24 cellular contexts compared by ENCODE assay signal in the genomic region with DNA sequence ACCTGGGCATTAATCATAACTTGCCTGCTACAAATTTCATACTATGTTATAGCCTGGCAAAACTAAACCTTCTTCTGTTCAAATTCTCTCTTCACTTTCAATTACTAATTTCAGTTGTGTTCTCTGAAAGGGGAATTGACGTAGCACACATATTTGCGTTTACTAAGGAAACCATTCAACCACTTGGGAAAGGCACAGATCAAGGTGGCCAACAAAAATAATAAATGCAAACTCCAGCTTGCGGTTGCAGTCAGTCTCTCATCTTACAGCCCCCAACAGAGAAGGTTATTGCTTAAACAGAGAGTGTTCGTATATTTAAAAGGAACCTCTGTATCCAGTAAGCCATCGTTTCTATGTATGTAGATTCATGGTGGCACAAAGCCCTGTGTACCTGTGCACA. TPM values are rescaled to one million over a fixed set of nuclear protein-coding genes. Genes with fewer than 3 reads are reported as not detected.
DNase-seq lines count a peak whose midpoint lies in the region; ATAC-seq and TF ChIP-seq lines count a peak whose summit lies in the region.
"Had no signal": no experiment of that assay in that cellular context is flagged by ENCODE, and none has a peak within 500 bp of the region (broad histone marks: within the 10 kb centered on the region; RNA-seq: fewer than 3 reads in every experiment).

No MANE protein-coding gene starts in this region.

- no peaks in the 10 kb centered on the region for H3F3A ChIP-seq in PC-3 (ENCODE audit: low read length, unreplicated experiment)

- H2AFZ ChIP-seq in OCI-LY7 (ENCODE audit: low read length) = peak overlapping the region; percentile 36; the same call in 1 of the 2 replicates
- H2AFZ ChIP-seq in osteoblast (ENCODE audit: low read length) = no peak overlapping the region
- H2AFZ ChIP-seq in PC-3 (ENCODE audit: low read length) = no peak overlapping the region

- CTCF ChIA-PET in OCI-LY7 (lab: Charles Lee; ENCODE audit: unreplicated experiment) = no interaction called here
- CTCF ChIA-PET in PC-3 (lab: Charles Lee) = no interaction called here

- DNase-seq in OCI-LY7 (ENCODE audit: low spot score) (no peak), cardiac fibroblast (ENCODE audit: low read depth in 2 of 2) (no peak), osteoblast (ENCODE audit: insufficient read length, low spot score, missing footprints) (no peak), PC-3 (no peak), midbrain (lab: John Stamatoyannopoulos, UW) (no peak), NOMO-1 treated with dmso at 0.1 percent for 144 hours (lab: John Stamatoyannopoulos, UW; ENCODE audit: unreplicated experiment) (no peak)
- DNase-seq: CD4-positive, CD25-positive, alpha-beta regulatory T cell; GOT3; HFFc6; NCI-H1092; NCI-H1417 treated with DMSO at 0.1 percent for 48 hours; NCI-H1694 treated with DMSO at 0.1 percent for 48 hours; NCI-H2081; NCI-H2171; NCI-H226; NCI-H510A treated with DMSO at 0.1 percent for 48 hours; NCI-H748 treated with DMSO at 0.1 percent for 48 hours; SHP77 had no signal

- intact Hi-C loops in OCI-LY7 (cut with micrococcal nuclease; ENCODE audit: unreplicated experiment) (no loop called here), PC-3 (cut with micrococcal nuclease) (no loop called here)

- H3K4me2 ChIP-seq in OCI-LY7 (ENCODE audit: low read length) (no peak overlapping the region), osteoblast (ENCODE audit: insufficient read depth, low read length) (peak overlapping the region; percentile 25), PC-3 (ENCODE audit: low read length) (no peak overlapping the region)

- no peaks in the 10 kb centered on the region for H3K79me2 ChIP-seq in OCI-LY7 (ENCODE audit: insufficient read depth, low read depth, low read length)
- peaks cover 14% of the 10 kb centered on the region for H3K79me2 ChIP-seq in osteoblast (ENCODE audit: insufficient read depth, low read length)
- no peaks in the 10 kb centered on the region for H3K79me2 ChIP-seq in PC-3 (ENCODE audit: low read length)

- H3K36me3 ChIP-seq in OCI-LY7 (ENCODE audit: insufficient read depth, low read length) = no peaks in the 10 kb centered on the region
- no peaks in the 10 kb centered on the region for H3K36me3 ChIP-seq in osteoblast (ENCODE audit: insufficient read depth, low read length)
- no peaks in the 10 kb centered on the region for H3K36me3 ChIP-seq in PC-3 (ENCODE audit: low read depth, low read length)
- H3K36me3 ChIP-seq: HAP-1 had no signal

- TF ChIP-seq CTCF in OCI-LY7 (conservative IDR thresholded peaks at IDR 0.05; ENCODE audit: low read length) (no peak), cardiac fibroblast (IDR thresholded peaks at IDR 0.05; ENCODE audit: low read depth, low read length) (no peak), osteoblast (IDR thresholded peaks at IDR 0.05; ENCODE audit: extremely low read depth, low read depth, low read length) (no peak), PC-3 (conservative IDR thresholded peaks at IDR 0.05; ENCODE audit: low read depth, low read length) (no peak)

- POLR2A ChIA-PET in OCI-LY7 (lab: Charles Lee) = no interaction called here
- POLR2A ChIA-PET in PC-3 (lab: Charles Lee; ENCODE audit: unreplicated experiment) = no interaction called here

- H3K27me3 ChIP-seq in osteoblast (ENCODE audit: insufficient read depth, low read length) = no peaks in the 10 kb centered on the region
- no peaks in the 10 kb centered on the region for H3K27me3 ChIP-seq in PC-3 (ENCODE audit: low read length)

- BruUV-seq in OCI-LY7 (replicated peaks; lab: Mats Ljungman, UMichigan) (no TSS peak), PC-3 (replicated peaks; lab: Mats Ljungman, UMichigan) (no TSS peak)

- H3K4me3 ChIP-seq in OCI-LY7 (ENCODE audit: low read depth, low read length, poor library complexity, severe bottlenecking) (no peak overlapping the region), cardiac fibroblast (replicated peaks in 1 of 2; ENCODE audit: low read depth in 2 of 2, low read length in 2 of 2) (peak overlapping the region; percentile 14 to 78), osteoblast (ENCODE audit: insufficient read depth, low read length) (no peak overlapping the region), PC-3 (ENCODE audit: low read length) (no peak overlapping the region)
- H3K4me3 ChIP-seq: HAP-1 had no signal

- H4K20me1 ChIP-seq in OCI-LY7 (ENCODE audit: insufficient read depth, low read length) (no peaks in the 10 kb centered on the region), osteoblast (ENCODE audit: insufficient read depth, low read length) (no peaks in the 10 kb centered on the region), PC-3 (ENCODE audit: low read length) (no peaks in the 10 kb centered on the region)

- no peaks in the 10 kb centered on the region for H3K9me2 ChIP-seq in OCI-LY7 (ENCODE audit: insufficient read depth, low read length)
- H3K9me2 ChIP-seq in PC-3 (replicated peaks; ENCODE audit: low read length) = no peaks in the 10 kb centered on the region

- H3K27ac ChIP-seq in OCI-LY7 (ENCODE audit: low read depth, low read length, poor library complexity, severe bottlenecking) = no peak overlapping the region
- H3K27ac ChIP-seq in osteoblast (ENCODE audit: low read depth, low read length) = no peak overlapping the region
- H3K27ac ChIP-seq in PC-3 (ENCODE audit: low read length) = no peak overlapping the region
- H3K27ac ChIP-seq: RWPE1 had no signal

- peaks cover 9% of the 10 kb centered on the region for H3K4me1 ChIP-seq in OCI-LY7 (ENCODE audit: insufficient read depth, low read length, poor library complexity, severe bottlenecking)
- peaks cover 25% of the 10 kb centered on the region for H3K4me1 ChIP-seq in osteoblast (ENCODE audit: insufficient read depth, low read length)
- peaks cover 23% of the 10 kb centered on the region for H3K4me1 ChIP-seq in PC-3 (ENCODE audit: insufficient read depth, low read length)
- H3K4me1 ChIP-seq: HAP-1 had no signal

- H3K9me3 ChIP-seq in OCI-LY7 (ENCODE audit: low read length) = no peaks in the 10 kb centered on the region
- H3K9me3 ChIP-seq in osteoblast (ENCODE audit: low read depth, low read length) = no peaks in the 10 kb centered on the region
- H3K9me3 ChIP-seq in PC-3 (ENCODE audit: low read length) = no peaks in the 10 kb centered on the region
- H3K9me3 ChIP-seq: HAP-1 had no signal

- ATAC-seq in HG02870 (IDR thresholded peaks at IDR 0.05; ENCODE audit: unreplicated experiment) (peak; percentile 55), PC-3 (no peak)
- ATAC-seq: Panc1 had no signal

- H3K9ac ChIP-seq in PC-3 (ENCODE audit: low read length) = no peak overlapping the region

RNA-seq across cellular contexts. Expression of gene SRPX, which starts 4.0 kb away (rescaled TPM):
- total RNA-seq in OCI-LY7 (2014; rRNA removed; shearing (Covaris generic)) = not detected in 2 replicates
- not detected in 2 replicates for total RNA-seq in OCI-LY7 (2022)
- total RNA-seq in osteoblast = 76.7 and 93.1 TPM in 2 replicates
- 5.0 and 5.4 TPM in 2 replicates for total RNA-seq in PC-3 (2014; rRNA removed)
- total RNA-seq: CD4-positive, CD25-positive, alpha-beta regulatory T cell; G401; HT-29 had no signal

Comparison
In these comparisons a context has a peak if more than half of its experiments do, and no peak if none do; other contexts are left out.
1. H3K4me3 ChIP-seq: peak in cardiac fibroblast (2 of 2); none in OCI-LY7 (single experiment), osteoblast (single experiment) and PC-3 (single experiment).
2. RNA of gene SRPX, which starts 4.0 kb away (total RNA-seq): 76.7 to 93.1 TPM in osteoblast; 5.0 to 5.4 TPM in PC-3 and not detected in OCI-LY7; every median in the first group is over 10 times any median in the second.